8 cellular contexts compared by ENCODE assay signal in genomic region chr17:28842282-28843012, GRCh38. TPM values are rescaled to one million over a fixed set of nuclear protein-coding genes. Genes with fewer than 3 reads are reported as not detected.
DNase-seq lines count a peak whose midpoint lies in the region; ATAC-seq and TF ChIP-seq lines count a peak whose summit lies in the region.

TSS of gene FAM222B (minus strand) at chr17:28842790. CDS start at chr17:28766667, 76,123 bp downstream.

- H3K4me3 Mint-ChIP-seq in dendritic cell treated with granulocyte-macrophage colony-stimulating factor and Interleukin-4, amounts not matched to agents 40 ng/mL and 50 ng/mL, for 4 days: peak within 1 kb of the TSS; percentile 94

- H3K27me3 Mint-ChIP-seq in dendritic cell treated with granulocyte-macrophage colony-stimulating factor and Interleukin-4, amounts not matched to agents 40 ng/mL and 50 ng/mL, for 4 days: no peaks in the 10 kb centered on the region

- no peak for TF ChIP-seq CTCF in AG09309 (IDR thresholded peaks at IDR 0.05; ENCODE audit: control insufficient read depth, insufficient read depth, low read depth, low read length, missing control alignments)

- peaks cover 8% of the 10 kb centered on the region for H3K4me1 Mint-ChIP-seq in dendritic cell treated with granulocyte-macrophage colony-stimulating factor and Interleukin-4, amounts not matched to agents 40 ng/mL and 50 ng/mL, for 4 days (ENCODE audit: low read depth)

- H3K36me3 Mint-ChIP-seq in dendritic cell treated with granulocyte-macrophage colony-stimulating factor and Interleukin-4, amounts not matched to agents 40 ng/mL and 50 ng/mL, for 4 days (ENCODE audit: low read depth): peaks cover 8% of the 10 kb centered on the region

- intact Hi-C loops in dendritic cell treated with granulocyte-macrophage colony-stimulating factor and Interleukin-4, amounts not matched to agents 40 ng/mL and 50 ng/mL, for 4 days (cut with micrococcal nuclease): no loop called here

- ATAC-seq in HG03439 (IDR thresholded peaks at IDR 0.05; ENCODE audit: unreplicated experiment): peak; percentile 73
- ATAC-seq in left lobe of liver: peak; percentile 99

- peak; percentile 67 for TF ChIP-seq POLR2A in GM19099 (IDR thresholded peaks at IDR 0.05; ENCODE audit: extremely low read depth, insufficient read length, low read depth)

- DNase-seq in AG09309 (ENCODE audit: low read depth) (no peak), NCI-H526 treated with DMSO at 0.1 percent for 48 hours (lab: John Stamatoyannopoulos, UW) (peak; percentile 80), left lobe of liver (ENCODE audit: low spot score) (peak; percentile 81)
- DNase-seq in activated CD4-positive, alpha-beta T cell treated with anti-CD3 and anti-CD28 coated beads, Interleukin-2, amount 50 U/mL, for 1 hour: peak; percentile 79
- DNase-seq in stimulated activated CD4-positive, alpha-beta T cell treated with anti-CD3 and anti-CD28 coated beads, Interleukin-2, amount 100 ng/mL, for 24 hours: peak; percentile 86 to 89

- peak within 1 kb of the TSS; percentile 73 for H3K4me3 ChIP-seq in AG09309 (ENCODE audit: control insufficient read depth, low read depth, low read length)

- H3K9me3 Mint-ChIP-seq in dendritic cell treated with granulocyte-macrophage colony-stimulating factor and Interleukin-4, amounts not matched to agents 40 ng/mL and 50 ng/mL, for 4 days: no peaks in the 10 kb centered on the region

- peak within 1 kb of the TSS; percentile 85 for H3K27ac Mint-ChIP-seq in dendritic cell treated with granulocyte-macrophage colony-stimulating factor and Interleukin-4, amounts not matched to agents 40 ng/mL and 50 ng/mL, for 4 days

RNA-seq across cellular contexts. Expression of gene FAM222B, which starts in this region (rescaled TPM):
- 6.6 TPM for total RNA-seq in left lobe of liver
